In genomic region chr16:65249768-65250167, GRCh38 we compare ENCODE assay signal across 14 cellular contexts.
DNase-seq lines count a peak whose midpoint lies in the region; ATAC-seq and TF ChIP-seq lines count a peak whose summit lies in the region.
"Had no signal": no experiment of that assay in that cellular context is flagged by ENCODE, and none has a peak within 500 bp of the region (broad histone marks: within the 10 kb centered on the region; RNA-seq: fewer than 3 reads in every experiment).

No MANE protein-coding gene starts in this region.

- WGBS in right cardiac atrium: 17% methylated on average over 8 of the region's 8 CpGs
- no CpG with 5 or more reads among the region's 8 CpGs for WGBS in neuronal stem cell (ENCODE audit: extremely low coverage in 2 of 2, insufficient read length in 2 of 2, insufficient replicate concordance in 1 of 2), 2 donors

- H3K4me2 ChIP-seq in neuronal stem cell (ENCODE audit: insufficient read depth, low read length, poor library complexity, severe bottlenecking): no peak overlapping the region

- H3K23ac ChIP-seq in neuronal stem cell (ENCODE audit: low read depth, low read length, poor library complexity): no peak overlapping the region

- H3K36me3 ChIP-seq in brain microvascular endothelial cell (replicated peaks) (no peaks in the 10 kb centered on the region), neuronal stem cell (replicated peaks in 1 of 2; ENCODE audit: control insufficient read depth in 2 of 2, insufficient read depth in 2 of 2, low read length in 2 of 2) (no peaks in the 10 kb centered on the region), uterus (no peaks in the 10 kb centered on the region)

- DNase-seq in brain microvascular endothelial cell: peak; percentile 82
- peak; percentile 84 to 95 (median 90) for DNase-seq in right cardiac atrium
- DNase-seq in neuronal stem cell (ENCODE audit: low spot score): no peak
- peak; percentile 52 to 69 for DNase-seq in uterus
- no peak for DNase-seq in NCI-H345 treated with DMSO at 0.1 percent for 48 hours (lab: John Stamatoyannopoulos, UW; ENCODE audit: unreplicated experiment)
- DNase-seq in HuH-7 (ENCODE audit: low spot score): no peak
- no peak for DNase-seq in DMS153 treated with DMSO at 0.1 percent for 48 hours (lab: John Stamatoyannopoulos, UW; ENCODE audit: unreplicated experiment)
- DNase-seq: activated CD4-positive, alpha-beta memory T cell treated with anti-CD3 and anti-CD28 coated beads for 36 hours; hypothalamus; naive B cell; NCI-H2081; stimulated activated naive CD4-positive, alpha-beta T cell treated with Interleukin-2 at 50 U/mL for 16 hours had no signal

- H2BK12ac ChIP-seq in neuronal stem cell (ENCODE audit: low read length): no peak overlapping the region

- no peak overlapping the region for H2BK15ac ChIP-seq in neuronal stem cell (ENCODE audit: low read length)

- H3K4me3 ChIP-seq in brain microvascular endothelial cell (ENCODE audit: low read depth, low read length) (no peak overlapping the region), right cardiac atrium (ENCODE audit: low read length) (no peak overlapping the region), neuronal stem cell (ENCODE audit: low read length in 2 of 2) (no peak overlapping the region), uterus (no peak overlapping the region)
- H3K4me3 ChIP-seq: K562 had no signal

- no peak overlapping the region for H2AFZ ChIP-seq in neuronal stem cell (ENCODE audit: low read length)

- H2AK5ac ChIP-seq in neuronal stem cell (ENCODE audit: low read depth, low read length): no peak overlapping the region

- H3K27me3 ChIP-seq in brain microvascular endothelial cell (replicated peaks) (no peaks in the 10 kb centered on the region), right cardiac atrium (ENCODE audit: control insufficient read depth, insufficient read depth) (no peaks in the 10 kb centered on the region), neuronal stem cell (ENCODE audit: control insufficient read depth in 3 of 3, insufficient read depth in 3 of 3, low read depth in 1 of 3, low read length in 3 of 3) (no peaks in the 10 kb centered on the region), uterus (no peaks in the 10 kb centered on the region)

- ATAC-seq in right cardiac atrium: peak; percentile 99
- ATAC-seq: HCT116, K562 had no signal

- H3K18ac ChIP-seq in neuronal stem cell (ENCODE audit: low read length): peak overlapping the region; percentile 31

- TF ChIP-seq CTCF in brain microvascular endothelial cell (IDR thresholded peaks at IDR 0.05; ENCODE audit: low read depth, low read length, missing control alignments) (no peak), uterus (IDR thresholded peaks at IDR 0.05) (no peak)

- H3K4me1 ChIP-seq in right cardiac atrium (ENCODE audit: control insufficient read depth, insufficient read depth, low read length) (no peaks in the 10 kb centered on the region), neuronal stem cell (ENCODE audit: control insufficient read depth in 2 of 2, insufficient read depth in 1 of 2, low read depth in 1 of 2, low read length in 2 of 2) (peaks cover 0 to 2% of the 10 kb centered on the region in 2 donors), uterus (no peaks in the 10 kb centered on the region)

- in situ Hi-C loops in brain microvascular endothelial cell (cut with HindIII; ENCODE audit: low pct_ligation_motif_present, low sequenced_read_pairs): no loop called here

- no peak overlapping the region for H3K4ac ChIP-seq in neuronal stem cell (ENCODE audit: low read length)

- no peak overlapping the region for H2BK120ac ChIP-seq in neuronal stem cell (ENCODE audit: low read depth, low read length)

- TF ChIP-seq POLR2A in uterus (IDR thresholded peaks at IDR 0.05): no peak

- H3K79me1 ChIP-seq in neuronal stem cell (ENCODE audit: low read depth, low read length): no peaks in the 10 kb centered on the region

- intact Hi-C loops in right cardiac atrium (cut with DNase I): no loop called here
- intact Hi-C loops in uterus (cut with DNase I; ENCODE audit: low total_unique reads): no loop called here

- H3K9ac ChIP-seq in neuronal stem cell (ENCODE audit: low read depth, low read length, poor library complexity): no peak overlapping the region

- no peak overlapping the region for H2BK5ac ChIP-seq in neuronal stem cell (ENCODE audit: low read length)

- peak overlapping the region; percentile 12 for H3K27ac ChIP-seq in brain microvascular endothelial cell
- H3K27ac ChIP-seq in right cardiac atrium (ENCODE audit: low read length): peak overlapping the region; percentile 89
- no peak overlapping the region for H3K27ac ChIP-seq in neuronal stem cell (replicated peaks; ENCODE audit: low read length)
- H3K27ac ChIP-seq in uterus: peak overlapping the region; percentile 54 to 68

- no peak overlapping the region for H4K91ac ChIP-seq in neuronal stem cell (ENCODE audit: low read depth, low read length, poor library complexity)

- no peak overlapping the region for H3K14ac ChIP-seq in neuronal stem cell (ENCODE audit: low read length)

- no peaks in the 10 kb centered on the region for H3K9me3 ChIP-seq in right cardiac atrium (ENCODE audit: control insufficient read depth, low read length)
- H3K9me3 ChIP-seq in neuronal stem cell (replicated peaks in 1 of 2; ENCODE audit: control insufficient read depth in 2 of 2, insufficient read depth in 1 of 2, low read depth in 1 of 2, low read length in 2 of 2): no peaks in the 10 kb centered on the region
- no peaks in the 10 kb centered on the region for H3K9me3 ChIP-seq in uterus

- H4K8ac ChIP-seq in neuronal stem cell (ENCODE audit: low read depth, low read length): no peak overlapping the region

Comparison
In these comparisons a context has a peak if more than half of its experiments do, and no peak if none do; other contexts are left out.
1. DNase-seq: peak in brain microvascular endothelial cell (single experiment), right cardiac atrium (3 of 3) and uterus (2 of 2); none in neuronal stem cell (single experiment), NCI-H345 treated with DMSO at 0.1 percent for 48 hours (single experiment), HuH-7 (single experiment) and DMS153 treated with DMSO at 0.1 percent for 48 hours (single experiment).